In the genomic region with DNA sequence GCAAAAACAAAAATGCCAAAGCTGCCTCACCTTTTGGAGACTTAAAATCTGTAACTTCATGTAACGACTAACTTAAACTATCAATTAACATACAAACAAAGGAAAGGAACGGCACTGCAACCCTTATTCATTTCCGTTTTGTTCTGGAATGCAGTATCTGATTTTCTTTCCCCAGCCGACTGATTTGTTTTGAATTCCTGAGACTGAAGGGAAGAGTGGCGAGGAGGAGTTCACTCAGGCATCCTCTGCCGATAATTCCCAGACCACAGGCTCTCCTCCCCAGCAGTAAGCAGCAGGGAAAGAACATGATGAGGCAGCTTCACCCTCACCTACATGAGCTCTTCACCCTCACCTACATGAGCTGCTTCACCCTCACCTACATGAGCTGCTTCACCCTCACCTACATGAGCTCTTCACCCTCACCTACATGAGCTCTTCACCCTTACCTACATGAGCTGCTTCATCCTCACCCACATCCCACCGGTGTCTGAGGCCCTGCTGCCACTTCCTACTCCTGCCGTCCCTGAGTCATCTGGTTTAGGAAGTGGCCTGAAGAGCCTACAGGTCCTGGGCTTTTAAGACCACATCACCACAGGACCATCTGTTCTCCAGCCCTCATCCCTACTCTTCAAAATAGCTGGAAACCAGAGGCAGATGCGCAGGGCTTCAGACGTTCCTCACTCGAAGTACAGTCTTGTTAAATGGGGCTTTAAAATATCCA, we compare ENCODE assay signal across 15 cellular contexts.
A peak's percentile ranks its signal among the peaks of the same experiment; 100 is the strongest.
DNase-seq lines count a peak whose midpoint lies in the region; ATAC-seq and TF ChIP-seq lines count a peak whose summit lies in the region.
"Had no signal": no experiment of that assay in that cellular context is flagged by ENCODE, and none has a peak within 500 bp of the region (broad histone marks: within the 10 kb centered on the region; RNA-seq: fewer than 3 reads in every experiment).

No MANE protein-coding gene starts in this region.

- H3K9me3 ChIP-seq in duodenal mucosa (ENCODE audit: control insufficient read depth in 1 of 2, low read length in 2 of 2): no peaks in the 10 kb centered on the region
- H3K9me3 ChIP-seq: sigmoid colon had no signal

- H3K36me3 ChIP-seq in duodenal mucosa (ENCODE audit: control insufficient read depth in 1 of 2, insufficient read depth in 2 of 2, low read length in 2 of 2): peaks cover 21 to 25% of the 10 kb centered on the region in 2 donors

- H3K27ac Mint-ChIP-seq in nephron progenitor cell: peak overlapping the region; percentile 36

- peak overlapping the region; percentile 18 for H3K27ac ChIP-seq in duodenal mucosa (ENCODE audit: low read depth, low read length)
- H3K27ac ChIP-seq: coronary artery, sigmoid colon had no signal

- H3K4me3 ChIP-seq in duodenal mucosa (ENCODE audit: low read depth in 1 of 2, low read length in 2 of 2): no peak overlapping the region
- H3K4me3 ChIP-seq: coronary artery, sigmoid colon had no signal

- H3K9me3 Mint-ChIP-seq in nephron progenitor cell: peaks cover 9% of the 10 kb centered on the region

- no peak for TF ChIP-seq CTCF in nephron progenitor cell (IDR thresholded peaks at IDR 0.05)

- ATAC-seq in GM21447 (IDR thresholded peaks at IDR 0.05; ENCODE audit: unreplicated experiment) (no peak), GM18873 (IDR thresholded peaks at IDR 0.05; ENCODE audit: low FRiP score, unreplicated experiment) (no peak)

- H3K36me3 Mint-ChIP-seq in nephron progenitor cell (ENCODE audit: low read depth): peaks cover 72% of the 10 kb centered on the region

- H3K4me3 Mint-ChIP-seq in nephron progenitor cell: no peak overlapping the region

- no peaks in the 10 kb centered on the region for H3K4me1 ChIP-seq in duodenal mucosa (ENCODE audit: control insufficient read depth in 1 of 2, insufficient read depth in 2 of 2, low read length in 2 of 2)

- no peak overlapping the region for H3K9ac ChIP-seq in duodenal mucosa (ENCODE audit: low read depth in 1 of 2, low read length in 2 of 2)

- no peaks in the 10 kb centered on the region for H3K27me3 ChIP-seq in duodenal mucosa (ENCODE audit: control insufficient read depth in 1 of 2, insufficient read depth in 2 of 2, low read length in 2 of 2)
- H3K27me3 ChIP-seq: sigmoid colon had no signal

- no peaks in the 10 kb centered on the region for H3K27me3 Mint-ChIP-seq in nephron progenitor cell (ENCODE audit: low read depth, poor library complexity)

- peaks cover 18% of the 10 kb centered on the region for H3K4me1 Mint-ChIP-seq in nephron progenitor cell

- DNase-seq in Daoy (ENCODE audit: low read depth): peak; percentile 49
- peak; percentile 54 for DNase-seq in NCI-H2171 (lab: John Stamatoyannopoulos, UW)
- no peak for DNase-seq in nephron progenitor cell
- DNase-seq in AG08396 (ENCODE audit: low spot score): no peak
- DNase-seq: activated gamma-delta T cell treated with Interleukin-2 at 50 U/mL for 16 hours, Calu3, Kasumi-1, NCI-H2081 treated with DMSO at 0.1 percent for 48 hours, OCI-M1, sigmoid colon, substantia nigra had no signal

Comparison
In these comparisons a context has a peak if more than half of its experiments do, and no peak if none do; other contexts are left out.
1. DNase-seq: peak in Daoy (single experiment) and NCI-H2171 (single experiment); none in nephron progenitor cell (single experiment) and AG08396 (single experiment).